Comparison of ENCODE assay signal across 1 cellular context in the genomic region with DNA sequence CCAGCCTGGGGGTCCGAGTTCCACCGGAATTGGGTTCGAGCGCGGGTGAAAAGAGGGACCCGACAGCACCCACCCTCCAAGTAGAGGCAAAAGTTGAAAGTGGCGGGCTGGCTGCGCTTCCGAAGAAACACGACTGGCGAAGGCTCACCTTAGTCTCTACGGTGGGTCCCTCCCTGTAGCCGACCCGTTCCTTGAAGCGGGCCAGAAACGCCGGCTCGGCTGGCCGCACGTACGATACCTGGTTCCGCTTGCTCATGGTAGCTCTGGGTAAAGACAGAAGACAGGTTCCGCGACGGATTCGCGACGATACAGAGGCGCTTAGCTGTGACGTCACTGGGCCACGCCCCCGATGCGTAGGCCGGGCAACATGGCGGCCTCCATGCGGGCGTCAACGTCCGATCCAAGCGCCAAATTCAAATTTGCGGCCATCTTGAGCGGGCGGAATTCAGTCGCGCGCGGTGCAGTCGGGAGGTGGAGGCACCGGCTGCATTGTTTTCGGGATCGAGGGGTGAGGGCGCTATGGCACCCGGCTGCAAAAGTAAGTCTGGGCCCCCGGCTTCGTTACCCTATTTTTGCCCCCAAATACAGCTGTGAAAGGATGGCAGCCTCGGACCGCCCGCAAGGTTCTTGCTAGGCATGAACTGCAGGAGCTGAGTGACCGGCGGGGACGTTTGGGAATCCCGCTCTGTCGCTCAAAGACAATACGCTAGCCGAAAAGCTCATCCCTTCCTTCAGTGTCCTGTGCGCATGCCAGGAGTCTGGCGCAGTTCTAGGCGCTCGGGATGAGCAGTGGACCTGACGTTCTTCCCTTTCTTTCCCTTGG.
A peak's percentile ranks its signal among the peaks of the same experiment; 100 is the strongest.
TF ChIP-seq lines count a peak whose summit lies in the region.

A gene (minus strand): TSS at position 273 of the 823 bp plus-strand sequence. CDS start 17 bp downstream, at position 256.
A gene with protein sequence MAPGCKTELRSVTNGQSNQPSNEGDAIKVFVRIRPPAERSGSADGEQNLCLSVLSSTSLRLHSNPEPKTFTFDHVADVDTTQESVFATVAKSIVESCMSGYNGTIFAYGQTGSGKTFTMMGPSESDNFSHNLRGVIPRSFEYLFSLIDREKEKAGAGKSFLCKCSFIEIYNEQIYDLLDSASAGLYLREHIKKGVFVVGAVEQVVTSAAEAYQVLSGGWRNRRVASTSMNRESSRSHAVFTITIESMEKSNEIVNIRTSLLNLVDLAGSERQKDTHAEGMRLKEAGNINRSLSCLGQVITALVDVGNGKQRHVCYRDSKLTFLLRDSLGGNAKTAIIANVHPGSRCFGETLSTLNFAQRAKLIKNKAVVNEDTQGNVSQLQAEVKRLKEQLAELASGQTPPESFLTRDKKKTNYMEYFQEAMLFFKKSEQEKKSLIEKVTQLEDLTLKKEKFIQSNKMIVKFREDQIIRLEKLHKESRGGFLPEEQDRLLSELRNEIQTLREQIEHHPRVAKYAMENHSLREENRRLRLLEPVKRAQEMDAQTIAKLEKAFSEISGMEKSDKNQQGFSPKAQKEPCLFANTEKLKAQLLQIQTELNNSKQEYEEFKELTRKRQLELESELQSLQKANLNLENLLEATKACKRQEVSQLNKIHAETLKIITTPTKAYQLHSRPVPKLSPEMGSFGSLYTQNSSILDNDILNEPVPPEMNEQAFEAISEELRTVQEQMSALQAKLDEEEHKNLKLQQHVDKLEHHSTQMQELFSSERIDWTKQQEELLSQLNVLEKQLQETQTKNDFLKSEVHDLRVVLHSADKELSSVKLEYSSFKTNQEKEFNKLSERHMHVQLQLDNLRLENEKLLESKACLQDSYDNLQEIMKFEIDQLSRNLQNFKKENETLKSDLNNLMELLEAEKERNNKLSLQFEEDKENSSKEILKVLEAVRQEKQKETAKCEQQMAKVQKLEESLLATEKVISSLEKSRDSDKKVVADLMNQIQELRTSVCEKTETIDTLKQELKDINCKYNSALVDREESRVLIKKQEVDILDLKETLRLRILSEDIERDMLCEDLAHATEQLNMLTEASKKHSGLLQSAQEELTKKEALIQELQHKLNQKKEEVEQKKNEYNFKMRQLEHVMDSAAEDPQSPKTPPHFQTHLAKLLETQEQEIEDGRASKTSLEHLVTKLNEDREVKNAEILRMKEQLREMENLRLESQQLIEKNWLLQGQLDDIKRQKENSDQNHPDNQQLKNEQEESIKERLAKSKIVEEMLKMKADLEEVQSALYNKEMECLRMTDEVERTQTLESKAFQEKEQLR (N-terminal part only) (plus strand): TSS at position 448 of the 823 bp plus-strand sequence. CDS start 72 bp downstream, at position 520.

TF ChIP-seq in HCT116, 20 proteins besides CTCF, POLR2A, EP300 and RAD21:
- TF ChIP-seq, protein P1, sequence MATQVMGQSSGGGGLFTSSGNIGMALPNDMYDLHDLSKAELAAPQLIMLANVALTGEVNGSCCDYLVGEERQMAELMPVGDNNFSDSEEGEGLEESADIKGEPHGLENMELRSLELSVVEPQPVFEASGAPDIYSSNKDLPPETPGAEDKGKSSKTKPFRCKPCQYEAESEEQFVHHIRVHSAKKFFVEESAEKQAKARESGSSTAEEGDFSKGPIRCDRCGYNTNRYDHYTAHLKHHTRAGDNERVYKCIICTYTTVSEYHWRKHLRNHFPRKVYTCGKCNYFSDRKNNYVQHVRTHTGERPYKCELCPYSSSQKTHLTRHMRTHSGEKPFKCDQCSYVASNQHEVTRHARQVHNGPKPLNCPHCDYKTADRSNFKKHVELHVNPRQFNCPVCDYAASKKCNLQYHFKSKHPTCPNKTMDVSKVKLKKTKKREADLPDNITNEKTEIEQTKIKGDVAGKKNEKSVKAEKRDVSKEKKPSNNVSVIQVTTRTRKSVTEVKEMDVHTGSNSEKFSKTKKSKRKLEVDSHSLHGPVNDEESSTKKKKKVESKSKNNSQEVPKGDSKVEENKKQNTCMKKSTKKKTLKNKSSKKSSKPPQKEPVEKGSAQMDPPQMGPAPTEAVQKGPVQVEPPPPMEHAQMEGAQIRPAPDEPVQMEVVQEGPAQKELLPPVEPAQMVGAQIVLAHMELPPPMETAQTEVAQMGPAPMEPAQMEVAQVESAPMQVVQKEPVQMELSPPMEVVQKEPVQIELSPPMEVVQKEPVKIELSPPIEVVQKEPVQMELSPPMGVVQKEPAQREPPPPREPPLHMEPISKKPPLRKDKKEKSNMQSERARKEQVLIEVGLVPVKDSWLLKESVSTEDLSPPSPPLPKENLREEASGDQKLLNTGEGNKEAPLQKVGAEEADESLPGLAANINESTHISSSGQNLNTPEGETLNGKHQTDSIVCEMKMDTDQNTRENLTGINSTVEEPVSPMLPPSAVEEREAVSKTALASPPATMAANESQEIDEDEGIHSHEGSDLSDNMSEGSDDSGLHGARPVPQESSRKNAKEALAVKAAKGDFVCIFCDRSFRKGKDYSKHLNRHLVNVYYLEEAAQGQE (IDR thresholded peaks at IDR 0.05; ENCODE audit: low read depth), result no peak
- TF ChIP-seq, protein P2, sequence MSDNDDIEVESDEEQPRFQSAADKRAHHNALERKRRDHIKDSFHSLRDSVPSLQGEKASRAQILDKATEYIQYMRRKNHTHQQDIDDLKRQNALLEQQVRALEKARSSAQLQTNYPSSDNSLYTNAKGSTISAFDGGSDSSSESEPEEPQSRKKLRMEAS (IDR thresholded peaks at IDR 0.05), result peak; percentile 98
- TF ChIP-seq, protein P3, sequence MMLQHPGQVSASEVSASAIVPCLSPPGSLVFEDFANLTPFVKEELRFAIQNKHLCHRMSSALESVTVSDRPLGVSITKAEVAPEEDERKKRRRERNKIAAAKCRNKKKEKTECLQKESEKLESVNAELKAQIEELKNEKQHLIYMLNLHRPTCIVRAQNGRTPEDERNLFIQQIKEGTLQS (IDR thresholded peaks at IDR 0.05), result no peak
- TF ChIP-seq SP1 (IDR thresholded peaks at IDR 0.05; ENCODE audit: low read depth), result peak; percentile 95
- no peak for TF ChIP-seq CEBPB (IDR thresholded peaks at IDR 0.05; ENCODE audit: low read depth)
- TF ChIP-seq, protein P4, sequence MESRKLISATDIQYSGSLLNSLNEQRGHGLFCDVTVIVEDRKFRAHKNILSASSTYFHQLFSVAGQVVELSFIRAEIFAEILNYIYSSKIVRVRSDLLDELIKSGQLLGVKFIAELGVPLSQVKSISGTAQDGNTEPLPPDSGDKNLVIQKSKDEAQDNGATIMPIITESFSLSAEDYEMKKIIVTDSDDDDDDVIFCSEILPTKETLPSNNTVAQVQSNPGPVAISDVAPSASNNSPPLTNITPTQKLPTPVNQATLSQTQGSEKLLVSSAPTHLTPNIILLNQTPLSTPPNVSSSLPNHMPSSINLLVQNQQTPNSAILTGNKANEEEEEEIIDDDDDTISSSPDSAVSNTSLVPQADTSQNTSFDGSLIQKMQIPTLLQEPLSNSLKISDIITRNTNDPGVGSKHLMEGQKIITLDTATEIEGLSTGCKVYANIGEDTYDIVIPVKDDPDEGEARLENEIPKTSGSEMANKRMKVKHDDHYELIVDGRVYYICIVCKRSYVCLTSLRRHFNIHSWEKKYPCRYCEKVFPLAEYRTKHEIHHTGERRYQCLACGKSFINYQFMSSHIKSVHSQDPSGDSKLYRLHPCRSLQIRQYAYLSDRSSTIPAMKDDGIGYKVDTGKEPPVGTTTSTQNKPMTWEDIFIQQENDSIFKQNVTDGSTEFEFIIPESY (IDR thresholded peaks at IDR 0.05; ENCODE audit: extremely low read depth, insufficient replicate concordance, low read length), result peak; percentile 44
- peak; percentile 94 for TF ChIP-seq SRF (IDR thresholded peaks at IDR 0.05; ENCODE audit: low read depth)
- peak; percentile 98 for TF ChIP-seq EGR1 (IDR thresholded peaks at IDR 0.05; ENCODE audit: low read depth)
- peak; percentile 100 for TF ChIP-seq YY1 (IDR thresholded peaks at IDR 0.05; ENCODE audit: extremely low read depth, insufficient replicate concordance, low read depth, low read length)
- TF ChIP-seq CBX3 (IDR thresholded peaks at IDR 0.05; ENCODE audit: low read depth), result peak; percentile 98
- TF ChIP-seq FOSL1 (IDR thresholded peaks at IDR 0.05; ENCODE audit: low read depth), result no peak
- peak; percentile 34; the same call in 1 of the 2 replicates for TF ChIP-seq ZFX (IDR thresholded peaks at IDR 0.05)
- no peak for TF ChIP-seq EZH2 (IDR thresholded peaks at IDR 0.05)
- TF ChIP-seq ZNF274 (IDR thresholded peaks at IDR 0.05; ENCODE audit: low read depth, low read length), result no peak
- no peak for TF ChIP-seq JUND (IDR thresholded peaks at IDR 0.05)
- TF ChIP-seq POLR2AphosphoS5 (IDR thresholded peaks at IDR 0.05; ENCODE audit: low read depth, low read length), result peak; percentile 69
- peak; percentile 39 for TF ChIP-seq TCF7L2 (IDR thresholded peaks at IDR 0.05; ENCODE audit: borderline replicate concordance, extremely low read depth, insufficient read depth, insufficient read length)
- no peak; the same call in 1 of the 2 replicates for TF ChIP-seq ELF1 (IDR thresholded peaks at IDR 0.05; ENCODE audit: borderline replicate concordance, low read depth)
- TF ChIP-seq EZH2phosphoT487 (IDR thresholded peaks at IDR 0.05; ENCODE audit: borderline replicate concordance), result no peak
- peak; percentile 99 for TF ChIP-seq SIN3A (IDR thresholded peaks at IDR 0.05; ENCODE audit: low read depth)
